ENCODE assay signal across 1 cellular context in genomic region chr2:38509947-38510326, GRCh38.
TF ChIP-seq lines count a peak whose summit lies in the region.

No MANE protein-coding gene starts in this region.

TF ChIP-seq in SK-N-SH treated with all-trans-retinoic acid at 6 μM for 48 hours, 23 proteins besides CTCF, POLR2A, EP300 and RAD21 (continued from another document):
- no peak for TF ChIP-seq POU6F1 (CRISPR knock-in tag; IDR thresholded peaks at IDR 0.05; ENCODE audit: borderline replicate concordance, low read depth)
